In genomic region chr9:89234636-89235035, GRCh38 we compare ENCODE assay signal across 8 cellular contexts. TPM values are rescaled to one million over a fixed set of nuclear protein-coding genes. Genes with fewer than 3 reads are reported as not detected.
A peak's percentile ranks its signal among the peaks of the same experiment; 100 is the strongest.
DNase-seq lines count a peak whose midpoint lies in the region; ATAC-seq and TF ChIP-seq lines count a peak whose summit lies in the region.
"Had no signal": no experiment of that assay in that cellular context is flagged by ENCODE, and none has a peak within 500 bp of the region (broad histone marks: within the 10 kb centered on the region; RNA-seq: fewer than 3 reads in every experiment).

No MANE protein-coding gene starts in this region.

- H3K4me3 Mint-ChIP-seq in activated naive CD4-positive, alpha-beta T cell treated with anti-CD3 and anti-CD28 coated beads for 36 hours, result no peak overlapping the region
- H3K4me3 Mint-ChIP-seq in stimulated activated naive CD8-positive, alpha-beta T cell treated with anti-CD3 and anti-CD28 coated beads, Interleukin-15, Interleukin-2, amounts not matched to agents 100 ng/mL and 50 ng/mL, for 24 hours, result peak overlapping the region; percentile 13

- peaks cover 42% of the 10 kb centered on the region for H3K27me3 Mint-ChIP-seq in activated naive CD4-positive, alpha-beta T cell treated with anti-CD3 and anti-CD28 coated beads for 36 hours (ENCODE audit: low read depth)
- H3K27me3 Mint-ChIP-seq in stimulated activated naive CD8-positive, alpha-beta T cell treated with anti-CD3 and anti-CD28 coated beads, Interleukin-15, Interleukin-2, amounts not matched to agents 100 ng/mL and 50 ng/mL, for 24 hours, result peaks cover 86% of the 10 kb centered on the region

- no peaks in the 10 kb centered on the region for H3K36me3 ChIP-seq in kidney epithelial cell (ENCODE audit: control insufficient read depth, insufficient read depth, low read length)

- DNase-seq in activated naive CD4-positive, alpha-beta T cell treated with anti-CD3 and anti-CD28 coated beads for 36 hours, result peak; percentile 41
- DNase-seq in kidney epithelial cell (ENCODE audit: low read depth) (no peak), NCI-H774 (lab: John Stamatoyannopoulos, UW) (no peak), medulla oblongata (ENCODE audit: extremely low spot score) (no peak)

- no peak overlapping the region for H3K27ac Mint-ChIP-seq in activated naive CD4-positive, alpha-beta T cell treated with anti-CD3 and anti-CD28 coated beads for 36 hours
- peak overlapping the region; percentile 36 for H3K27ac Mint-ChIP-seq in stimulated activated naive CD8-positive, alpha-beta T cell treated with anti-CD3 and anti-CD28 coated beads, Interleukin-15, Interleukin-2, amounts not matched to agents 100 ng/mL and 50 ng/mL, for 24 hours

- peaks cover 15% of the 10 kb centered on the region for H3K27me3 ChIP-seq in kidney epithelial cell (ENCODE audit: control insufficient read depth, insufficient read depth, low read length)

- ATAC-seq in GM19324 (IDR thresholded peaks at IDR 0.05; ENCODE audit: low FRiP score, unreplicated experiment), result peak; percentile 78
- ATAC-seq in HG03103 (IDR thresholded peaks at IDR 0.05; ENCODE audit: low read depth, unreplicated experiment), result peak; percentile 88

- CTCF ChIA-PET in activated naive CD4-positive, alpha-beta T cell treated with anti-CD3 and anti-CD28 coated beads for 36 hours (lab: Charles Lee), result interaction anchor here (0.7 kb wide), 1 partner anchor 943 kb away, joined by 3 read pairs; no protein-coding TSS in a partner anchor

- intact Hi-C loops in activated naive CD4-positive, alpha-beta T cell treated with anti-CD3 and anti-CD28 coated beads for 36 hours (cut with micrococcal nuclease), result no loop called here

- peaks cover 2% of the 10 kb centered on the region for H3K9me3 Mint-ChIP-seq in activated naive CD4-positive, alpha-beta T cell treated with anti-CD3 and anti-CD28 coated beads for 36 hours
- H3K9me3 Mint-ChIP-seq in stimulated activated naive CD8-positive, alpha-beta T cell treated with anti-CD3 and anti-CD28 coated beads, Interleukin-15, Interleukin-2, amounts not matched to agents 100 ng/mL and 50 ng/mL, for 24 hours, result peaks cover 10% of the 10 kb centered on the region

- peaks cover 17% of the 10 kb centered on the region for H3K4me1 Mint-ChIP-seq in activated naive CD4-positive, alpha-beta T cell treated with anti-CD3 and anti-CD28 coated beads for 36 hours (ENCODE audit: low read depth)
- H3K4me1 Mint-ChIP-seq in stimulated activated naive CD8-positive, alpha-beta T cell treated with anti-CD3 and anti-CD28 coated beads, Interleukin-15, Interleukin-2, amounts not matched to agents 100 ng/mL and 50 ng/mL, for 24 hours (ENCODE audit: low read depth), result peaks cover 17% of the 10 kb centered on the region

- no peak overlapping the region for H3K4me3 ChIP-seq in kidney epithelial cell (ENCODE audit: low read depth, low read length)

- H3K36me3 Mint-ChIP-seq in activated naive CD4-positive, alpha-beta T cell treated with anti-CD3 and anti-CD28 coated beads for 36 hours (ENCODE audit: low read depth), result no peaks in the 10 kb centered on the region
- H3K36me3 Mint-ChIP-seq in stimulated activated naive CD8-positive, alpha-beta T cell treated with anti-CD3 and anti-CD28 coated beads, Interleukin-15, Interleukin-2, amounts not matched to agents 100 ng/mL and 50 ng/mL, for 24 hours (ENCODE audit: low read depth), result peaks cover 4% of the 10 kb centered on the region

- TF ChIP-seq CTCF in kidney epithelial cell (IDR thresholded peaks at IDR 0.05; ENCODE audit: insufficient read depth, low read length, poor library complexity, severe bottlenecking), result peak; percentile 13

RNA-seq across cellular contexts. Expression of gene SHC3, which starts 56.0 kb away (rescaled TPM):
- not detected for total RNA-seq in activated naive CD4-positive, alpha-beta T cell treated with anti-CD3 and anti-CD28 coated beads for 36 hours
- total RNA-seq in kidney epithelial cell, result 2.9 and 5.1 TPM in 2 replicates
- total RNA-seq: activated CD8-positive, alpha-beta memory T cell treated with anti-CD3 and anti-CD28 coated beads for 36 hours had no signal
